ENCODE assay signal across 18 cellular contexts in the genomic region with DNA sequence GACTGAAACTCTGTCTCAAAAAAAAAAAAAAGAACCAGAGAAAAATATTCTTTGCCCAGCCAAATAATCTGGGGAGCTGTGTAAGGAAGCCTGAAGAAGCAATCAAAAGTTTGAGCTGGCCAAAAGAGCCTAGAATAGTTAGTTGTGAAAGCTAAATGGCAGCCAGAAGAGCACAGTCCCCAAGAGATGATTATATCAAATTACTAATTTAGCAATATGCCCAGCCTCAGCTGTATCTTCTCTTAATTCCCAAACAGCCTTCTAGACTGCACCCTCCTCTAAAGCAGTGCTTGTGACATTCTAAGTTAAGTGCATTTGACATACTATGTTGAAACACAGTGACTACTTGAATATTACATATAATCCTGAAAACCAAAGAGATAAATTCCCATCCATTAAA.
"Had no signal": no experiment of that assay in that cellular context is flagged by ENCODE, and none has a peak within 500 bp of the region (broad histone marks: within the 10 kb centered on the region; RNA-seq: fewer than 3 reads in every experiment).

No MANE protein-coding gene starts in this region.

- H3K9me3 ChIP-seq: esophagus squamous epithelium, left ventricle myocardium inferior, lower lobe of right lung, prostate gland, sigmoid colon, suprapubic skin, thyroid gland had no signal

- DNase-seq: cerebellar nuclear complex; esophagus squamous epithelium; kidney; left cardiac atrium; left ventricle myocardium inferior; lower lobe of right lung; midbrain; naive B cell; retina; sigmoid colon; small intestine; stimulated activated CD4-positive, alpha-beta T cell treated with anti-CD3 and anti-CD28 coated beads, Interleukin-12 subunit alpha, Interleukin-12 subunit beta, amount 100 ng/mL, for 4 hours; stimulated activated naive CD4-positive, alpha-beta T cell treated with Interleukin-2 at 50 U/mL for 16 hours; thyroid gland had no signal

- H2AFZ ChIP-seq: hepatocyte, parathyroid adenoma had no signal

- H3K9ac ChIP-seq: parathyroid adenoma had no signal

- H3K4me3 ChIP-seq: esophagus squamous epithelium, hepatocyte, left ventricle myocardium inferior, lower lobe of right lung, prostate gland, sigmoid colon, suprapubic skin, thyroid gland had no signal

- H3K4me1 ChIP-seq: lower lobe of right lung, prostate gland, sigmoid colon had no signal

- H3K36me3 ChIP-seq: left ventricle myocardium inferior, lower lobe of right lung, prostate gland, sigmoid colon, suprapubic skin, thyroid gland had no signal

- H3K27ac ChIP-seq: esophagus squamous epithelium, hepatocyte, left ventricle myocardium inferior, lower lobe of right lung, parathyroid adenoma, prostate gland, sigmoid colon, suprapubic skin, thyroid gland had no signal

- H3K4me2 ChIP-seq: hepatocyte had no signal

- ATAC-seq: lower lobe of right lung had no signal

- H3K27me3 ChIP-seq: esophagus squamous epithelium, hepatocyte, sigmoid colon, suprapubic skin, thyroid gland had no signal
